ENCODE assay signal across 1 cellular context in genomic region chr3:196666001-196666867, GRCh38.
TF ChIP-seq lines count a peak whose summit lies in the region.

No MANE protein-coding gene starts in this region.

TF ChIP-seq in K562, 482 proteins besides CTCF, POLR2A, EP300 and RAD21:
- TF ChIP-seq CBFA2T3 (IDR thresholded peaks at IDR 0.05) (0 out of 2 replicates have a peak, but pooled peaks have one; percentile 7), CTBP1 (IDR thresholded peaks at IDR 0.05; ENCODE audit: borderline replicate concordance) (0 out of 2 replicates have a peak, but pooled peaks have one; percentile 10), E2F3 (CRISPR knock-in tag; IDR thresholded peaks at IDR 0.05) (no peak)
